15 cellular contexts compared by ENCODE assay signal in the genomic region with DNA sequence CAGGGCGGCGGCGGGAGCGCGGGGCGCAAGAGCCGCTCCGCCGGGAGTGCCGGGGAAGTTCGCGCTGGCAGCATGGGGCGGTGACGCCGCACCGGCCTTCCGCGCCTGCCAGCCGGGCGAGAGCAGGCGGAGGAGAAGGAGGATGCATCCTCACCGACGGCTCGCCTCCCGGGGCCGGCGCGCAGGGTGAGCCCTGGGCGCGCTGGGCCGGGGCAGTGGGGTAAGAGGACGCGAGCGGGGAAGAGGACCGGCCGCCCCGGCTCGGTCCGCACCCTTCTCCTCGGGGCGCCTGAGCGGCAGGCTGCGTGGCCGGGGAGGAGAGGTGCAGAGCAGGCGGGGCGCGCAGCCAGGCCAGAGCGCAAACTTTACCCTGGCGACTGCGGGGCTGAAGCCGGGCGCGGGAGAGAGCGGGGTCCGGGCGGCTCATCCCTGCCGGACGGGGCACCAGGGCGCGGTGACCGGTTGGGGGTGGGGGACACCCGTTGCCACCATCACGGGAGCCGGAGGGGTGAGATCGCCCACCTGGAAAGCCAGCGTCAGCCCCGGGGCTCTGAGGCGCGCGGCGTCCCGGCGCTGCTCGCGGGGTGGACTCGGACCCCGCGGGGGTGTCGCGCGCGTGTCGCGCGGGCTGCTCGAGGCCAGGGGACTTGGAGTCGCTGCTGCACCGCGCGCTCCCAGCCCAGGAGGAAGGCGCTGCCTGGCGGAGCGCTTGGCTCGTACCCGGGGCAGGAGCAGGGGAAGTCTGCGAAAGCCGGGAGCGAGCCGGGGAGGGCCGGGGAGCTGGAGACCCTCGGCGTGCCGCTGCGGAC. TPM values are rescaled to one million over a fixed set of nuclear protein-coding genes. Genes with fewer than 3 reads are reported as not detected.
DNase-seq lines count a peak whose midpoint lies in the region; ATAC-seq and TF ChIP-seq lines count a peak whose summit lies in the region.
"Had no signal": no experiment of that assay in that cellular context is flagged by ENCODE, and none has a peak within 500 bp of the region (broad histone marks: within the 10 kb centered on the region; RNA-seq: fewer than 3 reads in every experiment).

No MANE protein-coding gene starts in this region.

- H3K4me2 ChIP-seq in PC-9: no peak overlapping the region

- no peaks in the 10 kb centered on the region for H4K20me1 ChIP-seq in PC-9 (ENCODE audit: insufficient read depth)

- H3K9me2 ChIP-seq in PC-9 (ENCODE audit: insufficient read depth): no peaks in the 10 kb centered on the region

- no TSS peak for BruUV-seq in PC-9 (replicated peaks; lab: Mats Ljungman, UMichigan)

- H3K4me3 ChIP-seq in cardiac muscle cell (peak overlapping the region; percentile 28), astrocyte of the cerebellum (ENCODE audit: low read depth, low read length) (peak overlapping the region; percentile 35), thoracic aorta (peak overlapping the region; percentile 21), PC-9 (no peak overlapping the region)

- H3K4me1 ChIP-seq in cardiac muscle cell (ENCODE audit: low read depth): no peaks in the 10 kb centered on the region
- H3K4me1 ChIP-seq in thoracic aorta (ENCODE audit: control insufficient read depth in 1 of 2, low read depth in 2 of 2): peaks cover 0 to 12% of the 10 kb centered on the region in 2 donors
- H3K4me1 ChIP-seq in PC-9 (replicated peaks; ENCODE audit: insufficient read depth): no peaks in the 10 kb centered on the region

- no peak overlapping the region for H3K4me3 Mint-ChIP-seq in activated T-cell treated with anti-CD3 and anti-CD28 coated beads, Interleukin-2, amount 50 U/mL, for 24 hours
- H3K4me3 Mint-ChIP-seq: activated T-helper 1 cell treated with anti-CD3 and anti-CD28 coated beads, Interleukin-12 subunit alpha, Interleukin-12 subunit beta, Interleukin-2, Interleukin-4 antibody, amounts not matched to agents 30 ng/mL and 10 ng/mL and 1 ng/mL, durations not matched to agents 14 hours and 24 hours and 36 hours had no signal

- CTCF ChIA-PET in PC-9 (lab: Charles Lee): no interaction called here

- H3K27ac ChIP-seq in cardiac muscle cell (no peak overlapping the region), thoracic aorta (no peak overlapping the region), PC-9 (no peak overlapping the region)
- H3K27ac ChIP-seq: SJCRH30 had no signal

- H3K27ac Mint-ChIP-seq in activated T-cell treated with anti-CD3 and anti-CD28 coated beads, Interleukin-2, amount 50 U/mL, for 24 hours: no peak overlapping the region
- H3K27ac Mint-ChIP-seq: activated T-helper 1 cell treated with anti-CD3 and anti-CD28 coated beads, Interleukin-12 subunit alpha, Interleukin-12 subunit beta, Interleukin-2, Interleukin-4 antibody, amounts not matched to agents 30 ng/mL and 10 ng/mL and 1 ng/mL, durations not matched to agents 14 hours and 24 hours and 36 hours had no signal

- H2AFZ ChIP-seq in PC-9: no peak overlapping the region

- H3K36me3 Mint-ChIP-seq in activated T-cell treated with anti-CD3 and anti-CD28 coated beads, Interleukin-2, amount 50 U/mL, for 24 hours (ENCODE audit: low read depth): no peaks in the 10 kb centered on the region

- POLR2A ChIA-PET in PC-9 (lab: Charles Lee; ENCODE audit: unreplicated experiment): no interaction called here

- H3K79me2 ChIP-seq in PC-9 (ENCODE audit: low read depth): no peaks in the 10 kb centered on the region

- H3K27me3 ChIP-seq in cardiac muscle cell: peaks cover 68% of the 10 kb centered on the region
- H3K27me3 ChIP-seq in thoracic aorta (replicated peaks; ENCODE audit: insufficient read depth): no peaks in the 10 kb centered on the region
- no peaks in the 10 kb centered on the region; the same call in 1 of the 2 replicates for H3K27me3 ChIP-seq in PC-9 (ENCODE audit: insufficient read depth, low read depth)
- H3K27me3 ChIP-seq: SJCRH30 had no signal

- H3K4me1 Mint-ChIP-seq in activated T-cell treated with anti-CD3 and anti-CD28 coated beads, Interleukin-2, amount 50 U/mL, for 24 hours (ENCODE audit: low read depth): no peaks in the 10 kb centered on the region

- in situ Hi-C loops in astrocyte of the cerebellum (cut with HindIII; ENCODE audit: low sequenced_read_pairs): no loop called here

- intact Hi-C loops in Right ventricle myocardium superior (cut with DNase I): loop anchor here (10.0 kb wide), 1 partner anchor 1363 kb away; no protein-coding TSS in a partner anchor
- intact Hi-C loops in PC-9 (cut with micrococcal nuclease; ENCODE audit: unreplicated experiment): no loop called here

- DNase-seq in cardiac muscle cell (ENCODE audit: low read depth in 1 of 2, low spot score in 1 of 2) (peak in 1 of 2 donors; percentile 14), Right ventricle myocardium superior (no peak), astrocyte of the cerebellum (ENCODE audit: low read depth) (no peak), iPS-NIHi7 (ENCODE audit: extremely low spot score) (peak; percentile 43), thoracic aorta (ENCODE audit: low spot score) (no peak), PC-9 (no peak), NCI-H187 treated with DMSO at 0.1 percent for 48 hours (lab: John Stamatoyannopoulos, UW) (no peak)
- DNase-seq in activated T-cell treated with anti-CD3 and anti-CD28 coated beads, Interleukin-2, amount 50 U/mL, for 24 hours: no peak
- DNase-seq: stimulated activated CD4-positive, alpha-beta T cell treated with anti-CD3 and anti-CD28 coated beads, Interleukin-4, amount 100 ng/mL, for 24 hours had no signal

- H3K36me3 ChIP-seq in cardiac muscle cell (no peaks in the 10 kb centered on the region), thoracic aorta (no peaks in the 10 kb centered on the region), PC-9 (ENCODE audit: low read depth) (no peaks in the 10 kb centered on the region)
- H3K36me3 ChIP-seq: SJCRH30 had no signal

- H3K9me3 Mint-ChIP-seq in activated T-cell treated with anti-CD3 and anti-CD28 coated beads, Interleukin-2, amount 50 U/mL, for 24 hours: no peaks in the 10 kb centered on the region
- H3K9me3 Mint-ChIP-seq: activated T-helper 1 cell treated with anti-CD3 and anti-CD28 coated beads, Interleukin-12 subunit alpha, Interleukin-12 subunit beta, Interleukin-2, Interleukin-4 antibody, amounts not matched to agents 30 ng/mL and 10 ng/mL and 1 ng/mL, durations not matched to agents 14 hours and 24 hours and 36 hours had no signal

- peaks cover 47% of the 10 kb centered on the region for H3K27me3 Mint-ChIP-seq in activated T-cell treated with anti-CD3 and anti-CD28 coated beads, Interleukin-2, amount 50 U/mL, for 24 hours

- H3K9me3 ChIP-seq in cardiac muscle cell (ENCODE audit: low read depth) (no peaks in the 10 kb centered on the region), thoracic aorta (no peaks in the 10 kb centered on the region), PC-9 (ENCODE audit: insufficient read depth, low read depth) (no peaks in the 10 kb centered on the region)
- H3K9me3 ChIP-seq: SJCRH30 had no signal

- no peak for ATAC-seq in Right ventricle myocardium superior (ENCODE audit: poor library complexity)
- no peak for ATAC-seq in thoracic aorta (ENCODE audit: insufficient number of reproducible peaks, low FRiP score, low read depth)
- ATAC-seq: activated CD4-positive, CD25-positive, alpha-beta regulatory T cell treated with anti-CD3 and anti-CD28 coated beads, Interleukin-2, amount 50 U/mL, for 24 hours had no signal

- no peak for TF ChIP-seq CTCF in cardiac muscle cell (IDR thresholded peaks at IDR 0.05; ENCODE audit: low read depth, low read length)
- no peak for TF ChIP-seq CTCF in astrocyte of the cerebellum (IDR thresholded peaks at IDR 0.05; ENCODE audit: low read depth, low read length, missing control alignments)
- TF ChIP-seq CTCF in thoracic aorta (IDR thresholded peaks at IDR 0.05): no peak
- no peak for TF ChIP-seq CTCF in PC-9 (conservative IDR thresholded peaks at IDR 0.05)

- H3F3A ChIP-seq in PC-9 (ENCODE audit: insufficient read depth, low read depth): no peaks in the 10 kb centered on the region

RNA-seq across cellular contexts. Expression of a gene that starts 0.5 kb away (rescaled TPM):
- total RNA-seq in cardiac muscle cell (0.32 TPM in 1 of 2 replicates, not detected in the other), Right ventricle myocardium superior (not detected), thoracic aorta (not detected), PC-9 (2021) (not detected in 2 replicates)
- 0.10 TPM in 1 of 2 replicates, not detected in the other for polyA plus RNA-seq in cardiac muscle cell
- total RNA-seq: activated T-helper 1 cell treated with anti-CD3 and anti-CD28 coated beads, Interleukin-12 subunit alpha, Interleukin-12 subunit beta, Interleukin-2, Interleukin-4 antibody, amounts not matched to agents 30 ng/mL and 10 ng/mL and 1 ng/mL, durations not matched to agents 14 hours and 24 hours and 36 hours; bronchial epithelial cell; M059J; omental fat pad had no signal
